9 cellular contexts compared by ENCODE assay signal in genomic region chr10:1465421-1465902, GRCh38.
A peak's percentile ranks its signal among the peaks of the same experiment; 100 is the strongest.
DNase-seq lines count a peak whose midpoint lies in the region; ATAC-seq lines count a peak whose summit lies in the region.
"Had no signal": no experiment of that assay in that cellular context is flagged by ENCODE, and none has a peak within 500 bp of the region (broad histone marks: within the 10 kb centered on the region; RNA-seq: fewer than 3 reads in every experiment).

No MANE protein-coding gene starts in this region.

- peaks cover 20% of the 10 kb centered on the region for H3K27me3 ChIP-seq in SJSA1 (replicated peaks)

- H3K4me1 ChIP-seq in SJSA1 (replicated peaks) = peaks cover 9% of the 10 kb centered on the region
- H3K4me1 ChIP-seq: left ventricle myocardium inferior had no signal

- H3K9me3 ChIP-seq in SJSA1 (replicated peaks) = no peaks in the 10 kb centered on the region
- H3K9me3 ChIP-seq: left ventricle myocardium inferior had no signal

- peaks cover 4% of the 10 kb centered on the region for H3K9me3 Mint-ChIP-seq in stimulated activated memory B cell treated with anti-CD40 and anti-IgM and Interleukin-4, amounts not matched to agents 10 μg/mL and 1 μg/mL and 100 μg/mL, for 72 hours

- H3K27ac ChIP-seq in SJSA1 = no peak overlapping the region
- H3K27ac ChIP-seq: left ventricle myocardium inferior had no signal

- DNase-seq in DMS79 treated with DMSO at 0.1 percent for 48 hours (lab: John Stamatoyannopoulos, UW) = peak; percentile 23
- no peak for DNase-seq in DMS79 (lab: John Stamatoyannopoulos, UW)
- DNase-seq in SJSA1 (ENCODE audit: low read depth in 1 of 2, low spot score in 2 of 2) = peak; percentile 18 to 43
- DNase-seq in amniotic stem cell (lab: John Stamatoyannopoulos, UW) = no peak

- H3K27ac Mint-ChIP-seq in stimulated activated memory B cell treated with anti-CD40 and anti-IgM and Interleukin-4, amounts not matched to agents 10 μg/mL and 1 μg/mL and 100 μg/mL, for 72 hours = peak overlapping the region; percentile 41

- H3K4me3 Mint-ChIP-seq in stimulated activated memory B cell treated with anti-CD40 and anti-IgM and Interleukin-4, amounts not matched to agents 10 μg/mL and 1 μg/mL and 100 μg/mL, for 72 hours = peak overlapping the region; percentile 59

- peak overlapping the region; percentile 20; the same call in 1 of the 2 replicates for H3K4me3 ChIP-seq in SJSA1
- H3K4me3 ChIP-seq: left ventricle myocardium inferior had no signal

- peaks cover 48% of the 10 kb centered on the region for H3K4me1 Mint-ChIP-seq in stimulated activated memory B cell treated with anti-CD40 and anti-IgM and Interleukin-4, amounts not matched to agents 10 μg/mL and 1 μg/mL and 100 μg/mL, for 72 hours

- ATAC-seq in HG02678 (IDR thresholded peaks at IDR 0.05; ENCODE audit: unreplicated experiment) (peak; percentile 70), HG03469 (IDR thresholded peaks at IDR 0.05; ENCODE audit: unreplicated experiment) (no peak)
- peak; percentile 89 for ATAC-seq in stimulated activated memory B cell treated with anti-CD40 and anti-IgM and Interleukin-4, amounts not matched to agents 10 μg/mL and 1 μg/mL and 100 μg/mL, for 72 hours
- no peak for ATAC-seq in activated CD4-positive, CD25-positive, alpha-beta regulatory T cell treated with anti-CD3 and anti-CD28 coated beads, Interleukin-2, amount 50 U/mL, for 24 hours

- H3K27me3 Mint-ChIP-seq in stimulated activated memory B cell treated with anti-CD40 and anti-IgM and Interleukin-4, amounts not matched to agents 10 μg/mL and 1 μg/mL and 100 μg/mL, for 72 hours = no peaks in the 10 kb centered on the region

- H3K36me3 ChIP-seq in SJSA1 = no peaks in the 10 kb centered on the region
- H3K36me3 ChIP-seq: left ventricle myocardium inferior had no signal

- no peaks in the 10 kb centered on the region for H3K36me3 Mint-ChIP-seq in stimulated activated memory B cell treated with anti-CD40 and anti-IgM and Interleukin-4, amounts not matched to agents 10 μg/mL and 1 μg/mL and 100 μg/mL, for 72 hours

Comparison
In these comparisons a context has a peak if more than half of its experiments do, and no peak if none do; other contexts are left out.
1. DNase-seq: peak in DMS79 treated with DMSO at 0.1 percent for 48 hours (single experiment) and SJSA1 (2 of 2); none in DMS79 (single experiment) and amniotic stem cell (single experiment).
2. ATAC-seq: peak in HG02678 (single experiment) and stimulated activated memory B cell treated with anti-CD40 and anti-IgM and Interleukin-4, amounts not matched to agents 10 μg/mL and 1 μg/mL and 100 μg/mL, for 72 hours (single experiment); none in activated CD4-positive, CD25-positive, alpha-beta regulatory T cell treated with anti-CD3 and anti-CD28 coated beads, Interleukin-2, amount 50 U/mL, for 24 hours (0 of 2) and HG03469 (single experiment).